In the genomic region with DNA sequence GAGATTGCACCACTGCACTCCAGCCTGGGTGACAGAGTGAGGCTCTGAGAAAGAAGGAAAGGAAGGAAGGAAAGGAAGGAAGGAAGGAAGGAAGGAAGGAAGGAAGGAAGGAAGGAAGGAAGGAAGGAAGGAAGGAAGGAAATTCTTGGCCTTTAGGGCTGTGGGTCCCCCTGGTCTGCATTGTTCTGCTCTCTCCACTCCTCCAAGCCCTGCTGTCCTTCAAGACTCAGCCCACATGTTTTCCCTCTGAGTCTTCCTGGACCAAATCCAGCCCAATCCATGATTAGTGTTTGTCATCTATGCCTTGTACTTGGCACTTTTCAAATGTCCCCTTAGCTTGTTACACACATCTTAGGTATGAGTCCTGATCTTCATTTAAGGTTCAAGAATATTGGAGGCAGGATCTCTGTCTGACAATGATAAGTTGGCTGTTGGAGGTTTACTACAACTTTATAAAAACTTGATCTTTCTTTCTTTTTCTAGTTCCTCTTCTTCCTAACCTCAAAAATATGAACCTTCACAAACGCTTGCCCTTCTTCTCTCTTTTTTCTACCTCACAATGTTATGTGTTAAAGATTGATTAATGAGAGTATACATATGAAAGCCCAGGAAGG, we compare ENCODE assay signal across 12 cellular contexts. TPM values are rescaled to one million over a fixed set of nuclear protein-coding genes. Genes with fewer than 3 reads are reported as not detected.
DNase-seq lines count a peak whose midpoint lies in the region; ATAC-seq and TF ChIP-seq lines count a peak whose summit lies in the region.
"Had no signal": no experiment of that assay in that cellular context is flagged by ENCODE, and none has a peak within 500 bp of the region (broad histone marks: within the 10 kb centered on the region; RNA-seq: fewer than 3 reads in every experiment).

No MANE protein-coding gene starts in this region.

- no peak overlapping the region for H2AFZ ChIP-seq in MM.1S (ENCODE audit: low read length)
- H2AFZ ChIP-seq: parathyroid adenoma had no signal

- H3F3A ChIP-seq in MM.1S (ENCODE audit: insufficient read depth, low read length), result no peaks in the 10 kb centered on the region

- H3K4me2 ChIP-seq in MM.1S (ENCODE audit: low read depth, low read length), result no peak overlapping the region
- H3K4me2 ChIP-seq: BLaER1 had no signal

- H3K36me3 ChIP-seq in RWPE2 (ENCODE audit: low read depth) (no peaks in the 10 kb centered on the region), MM.1S (replicated peaks; ENCODE audit: insufficient read depth, low read length) (no peaks in the 10 kb centered on the region)
- H3K36me3 ChIP-seq: BLaER1, esophagus muscularis mucosa had no signal

- no peaks in the 10 kb centered on the region for H3K9me2 ChIP-seq in MM.1S (replicated peaks; ENCODE audit: insufficient read depth, low read length)

- peak overlapping the region; percentile 77 for H3K27ac Mint-ChIP-seq in activated T-cell treated with anti-CD3 and anti-CD28 coated beads, Interleukin-2, amount 50 U/mL, for 24 hours

- peak; percentile 26 for ATAC-seq in HG02884 (IDR thresholded peaks at IDR 0.05; ENCODE audit: unreplicated experiment)
- peak; percentile 51; the same call in 1 of the 3 replicates for ATAC-seq in RWPE2 (ENCODE audit: low read depth)
- ATAC-seq in left cardiac atrium, result no peak

- H3K4me3 Mint-ChIP-seq in activated T-cell treated with anti-CD3 and anti-CD28 coated beads, Interleukin-2, amount 50 U/mL, for 24 hours, result no peak overlapping the region

- H3K27me3 Mint-ChIP-seq in activated T-cell treated with anti-CD3 and anti-CD28 coated beads, Interleukin-2, amount 50 U/mL, for 24 hours, result no peaks in the 10 kb centered on the region

- H3K9ac ChIP-seq in MM.1S (ENCODE audit: low read length), result no peak overlapping the region
- H3K9ac ChIP-seq: BLaER1, parathyroid adenoma had no signal

- no peak for DNase-seq in activated T-cell treated with anti-CD3 and anti-CD28 coated beads, Interleukin-2, amount 50 U/mL, for 24 hours
- no peak for DNase-seq in activated T-cell treated with anti-CD3 and anti-CD28 coated beads, Interleukin-2, amount 50 U/mL, for 48 hours
- DNase-seq in RWPE2 (ENCODE audit: low spot score) (no peak), renal cortical epithelial cell (ENCODE audit: low read depth) (peak; percentile 74), MM.1S (no peak), T1000 (lab: John Stamatoyannopoulos, UW) (no peak), left cardiac atrium (no peak)
- DNase-seq: stimulated activated naive CD4-positive, alpha-beta T cell treated with Interleukin-2 at 50 U/mL for 16 hours had no signal

- no peaks in the 10 kb centered on the region for H4K20me1 ChIP-seq in MM.1S (ENCODE audit: insufficient read depth, low read length)
- H4K20me1 ChIP-seq: BLaER1 had no signal

- H3K4me3 ChIP-seq in RWPE2 (ENCODE audit: severe bottlenecking) (no peak overlapping the region), MM.1S (ENCODE audit: low read length) (no peak overlapping the region)
- H3K4me3 ChIP-seq: BLaER1, esophagus muscularis mucosa had no signal

- H3K27ac ChIP-seq in RWPE2 (ENCODE audit: poor library complexity, severe bottlenecking), result no peak overlapping the region
- H3K27ac ChIP-seq in MM.1S (ENCODE audit: low read length), result no peak overlapping the region
- H3K27ac ChIP-seq: BLaER1, esophagus muscularis mucosa, parathyroid adenoma had no signal

- no peaks in the 10 kb centered on the region for H3K79me2 ChIP-seq in MM.1S (ENCODE audit: low read length)
- H3K79me2 ChIP-seq: parathyroid adenoma had no signal

- H3K9me3 ChIP-seq in RWPE2 (ENCODE audit: severe bottlenecking) (no peaks in the 10 kb centered on the region), MM.1S (replicated peaks; ENCODE audit: insufficient read depth, low read length) (no peaks in the 10 kb centered on the region)
- H3K9me3 ChIP-seq: BLaER1, esophagus muscularis mucosa had no signal

- H3K4me1 ChIP-seq in RWPE2 (ENCODE audit: insufficient read depth, poor library complexity, severe bottlenecking) (peaks cover 11% of the 10 kb centered on the region), MM.1S (ENCODE audit: low read length) (no peaks in the 10 kb centered on the region)
- H3K4me1 ChIP-seq: BLaER1, parathyroid adenoma had no signal

- no peaks in the 10 kb centered on the region for H3K36me3 Mint-ChIP-seq in activated T-cell treated with anti-CD3 and anti-CD28 coated beads, Interleukin-2, amount 50 U/mL, for 24 hours (ENCODE audit: low read depth)

- H3K4me1 Mint-ChIP-seq in activated T-cell treated with anti-CD3 and anti-CD28 coated beads, Interleukin-2, amount 50 U/mL, for 24 hours (ENCODE audit: low read depth), result peaks cover 25% of the 10 kb centered on the region

- H3K9me3 Mint-ChIP-seq in activated T-cell treated with anti-CD3 and anti-CD28 coated beads, Interleukin-2, amount 50 U/mL, for 24 hours, result no peaks in the 10 kb centered on the region

- intact Hi-C loops in left cardiac atrium (cut with DNase I), result no loop called here

- H3K27me3 ChIP-seq in RWPE2 (ENCODE audit: insufficient read depth, poor library complexity, severe bottlenecking) (no peaks in the 10 kb centered on the region), MM.1S (replicated peaks; ENCODE audit: insufficient read depth, low read length) (no peaks in the 10 kb centered on the region)
- H3K27me3 ChIP-seq: BLaER1, esophagus muscularis mucosa had no signal

- no peak for TF ChIP-seq CTCF in RWPE2 (IDR thresholded peaks at IDR 0.05; ENCODE audit: poor library complexity, severe bottlenecking)
- TF ChIP-seq CTCF in MM.1S (IDR thresholded peaks at IDR 0.05; ENCODE audit: low read length), result no peak

RNA-seq across cellular contexts. Expression of gene INTS6, which starts 48.9 kb away (rescaled TPM):
- 41.7 and 59.2 TPM in 2 replicates for total RNA-seq in renal cortical epithelial cell
- total RNA-seq in left cardiac atrium, result 10 to 100 TPM; 23.9 to 25.3 TPM

Comparison
In these comparisons a context has a peak if more than half of its experiments do, and no peak if none do; other contexts are left out.
1. ATAC-seq: peak in HG02884 (single experiment) and RWPE2 (single experiment); none in left cardiac atrium (0 of 2).